ENCODE assay signal across 15 cellular contexts in the genomic region with DNA sequence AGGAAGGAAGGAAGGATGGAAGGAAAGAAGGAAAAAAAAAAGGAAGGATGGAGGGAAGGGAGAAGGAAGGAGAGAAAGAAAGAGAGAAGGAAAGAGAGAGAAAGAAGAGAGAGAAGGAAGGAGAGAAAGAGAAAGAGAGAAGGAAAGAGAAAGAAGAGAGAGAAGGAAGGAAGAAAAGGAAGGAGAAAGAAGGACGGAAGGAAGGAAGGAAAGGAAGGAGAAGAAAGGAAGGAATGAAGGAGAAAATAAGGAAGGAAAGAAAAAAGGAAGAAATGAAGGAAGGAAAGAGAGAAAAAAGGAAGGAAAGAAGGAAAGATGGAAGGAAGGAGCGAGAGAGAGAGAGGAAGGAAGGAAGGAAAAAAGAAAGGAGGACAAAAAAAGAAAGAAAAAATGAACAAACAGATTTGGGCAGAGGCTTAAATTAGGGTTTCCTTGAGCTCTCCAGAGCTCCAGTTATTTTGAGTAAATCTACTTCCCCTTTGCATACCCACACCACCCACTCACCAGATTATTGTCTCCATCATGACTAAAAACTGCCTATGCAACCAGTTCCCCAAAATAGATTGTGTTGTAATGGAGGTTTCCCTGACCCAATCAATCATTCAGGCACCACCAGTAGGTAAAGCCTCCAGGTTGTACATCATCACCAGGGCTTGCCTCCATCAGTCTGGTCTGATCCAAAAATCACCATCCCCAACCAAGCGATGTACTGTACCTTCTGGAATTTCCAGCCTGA.
DNase-seq lines count a peak whose midpoint lies in the region; ATAC-seq and FAIRE-seq lines count a peak whose summit lies in the region.
"Had no signal": no experiment of that assay in that cellular context is flagged by ENCODE, and none has a peak within 500 bp of the region (broad histone marks: within the 10 kb centered on the region; RNA-seq: fewer than 3 reads in every experiment).

No MANE protein-coding gene starts in this region.

- FAIRE-seq in RCC 7860 (lab: Jason Lieb, UNC): no peak

- DNase-seq in HCEC 1CT (peak; percentile 5), SKM-1 treated with dmso at 0.1 percent for 144 hours (lab: John Stamatoyannopoulos, UW; ENCODE audit: unreplicated experiment) (peak; percentile 75), HPDE6-E6E7 (ENCODE audit: extremely low spot score) (no peak), RCC 7860 (ENCODE audit: low spot score) (no peak), AG20443 (ENCODE audit: low spot score) (no peak)
- DNase-seq in central memory CD4-positive, alpha-beta T cell: no peak
- DNase-seq: activated naive CD4-positive, alpha-beta T cell; glutamatergic neuron; H9; left cardiac atrium; NCI-H1092; psoas muscle had no signal

- ATAC-seq in GM18511 (IDR thresholded peaks at IDR 0.05; ENCODE audit: unreplicated experiment): peak; percentile 61
- peak; percentile 52 for ATAC-seq in HG03469 (IDR thresholded peaks at IDR 0.05; ENCODE audit: unreplicated experiment)
- ATAC-seq: left cardiac atrium; psoas muscle; stimulated activated effector memory CD8-positive, alpha-beta T cell treated with anti-CD3 and anti-CD28 coated beads, Interleukin-12 subunit alpha, Interleukin-12 subunit beta, amount 100 ng/mL, for 72 hours had no signal

Comparison
In these comparisons a context has a peak if more than half of its experiments do, and no peak if none do; other contexts are left out.
1. DNase-seq: peak in HCEC 1CT (single experiment) and SKM-1 treated with dmso at 0.1 percent for 144 hours (single experiment); none in HPDE6-E6E7 (single experiment), RCC 7860 (single experiment), AG20443 (single experiment) and central memory CD4-positive, alpha-beta T cell (single experiment).